1 cellular context compared by ENCODE assay signal in genomic region chr4:115292320-115293092, GRCh38.
TF ChIP-seq lines count a peak whose summit lies in the region.

No MANE protein-coding gene starts in this region.

TF ChIP-seq in GM23338, 12 proteins besides CTCF, POLR2A, EP300 and RAD21 (continued from another document):
- no peak for TF ChIP-seq ZNF462 (CRISPR knock-in tag; IDR thresholded peaks at IDR 0.05)
- TF ChIP-seq STAT1 (IDR thresholded peaks at IDR 0.05; ENCODE audit: unreplicated experiment) = no peak
- no peak for TF ChIP-seq EZH2phosphoT487 (IDR thresholded peaks at IDR 0.05; ENCODE audit: unreplicated experiment)
- TF ChIP-seq ETS1 (IDR thresholded peaks at IDR 0.05) = no peak
